Comparison of ENCODE assay signal across 1 cellular context in the genomic region with DNA sequence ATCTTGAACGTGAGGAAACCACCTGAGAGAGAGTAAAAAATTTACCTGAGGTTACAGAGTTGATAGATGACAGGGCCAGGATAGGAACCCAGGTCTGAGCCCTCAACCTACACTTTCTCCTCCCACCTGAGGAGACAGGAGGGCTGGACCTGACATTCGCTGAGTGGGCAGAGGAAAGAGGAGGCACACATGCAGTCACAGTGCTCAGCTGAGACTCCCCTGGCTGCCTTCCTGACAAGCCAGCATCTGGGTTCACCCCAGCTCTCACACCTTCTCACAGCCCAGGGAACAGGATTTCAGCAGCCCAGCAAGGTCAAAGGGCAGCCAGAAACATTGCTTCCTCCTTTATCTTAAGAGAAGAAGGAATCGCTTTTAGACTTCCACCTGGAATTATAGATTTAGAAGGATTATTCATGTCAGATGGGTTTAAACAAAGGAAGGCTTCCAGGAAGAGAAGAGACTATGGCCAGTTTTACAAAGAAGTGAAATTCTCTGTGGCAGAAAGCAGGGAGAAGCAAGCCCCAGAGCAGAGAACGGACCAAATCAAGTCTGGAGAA.
TF ChIP-seq lines count a peak whose summit lies in the region.

No MANE protein-coding gene starts in this region.

TF ChIP-seq in SK-N-SH, 30 proteins besides CTCF, POLR2A, EP300 and RAD21 (continued from another document):
- TF ChIP-seq, protein P1, sequence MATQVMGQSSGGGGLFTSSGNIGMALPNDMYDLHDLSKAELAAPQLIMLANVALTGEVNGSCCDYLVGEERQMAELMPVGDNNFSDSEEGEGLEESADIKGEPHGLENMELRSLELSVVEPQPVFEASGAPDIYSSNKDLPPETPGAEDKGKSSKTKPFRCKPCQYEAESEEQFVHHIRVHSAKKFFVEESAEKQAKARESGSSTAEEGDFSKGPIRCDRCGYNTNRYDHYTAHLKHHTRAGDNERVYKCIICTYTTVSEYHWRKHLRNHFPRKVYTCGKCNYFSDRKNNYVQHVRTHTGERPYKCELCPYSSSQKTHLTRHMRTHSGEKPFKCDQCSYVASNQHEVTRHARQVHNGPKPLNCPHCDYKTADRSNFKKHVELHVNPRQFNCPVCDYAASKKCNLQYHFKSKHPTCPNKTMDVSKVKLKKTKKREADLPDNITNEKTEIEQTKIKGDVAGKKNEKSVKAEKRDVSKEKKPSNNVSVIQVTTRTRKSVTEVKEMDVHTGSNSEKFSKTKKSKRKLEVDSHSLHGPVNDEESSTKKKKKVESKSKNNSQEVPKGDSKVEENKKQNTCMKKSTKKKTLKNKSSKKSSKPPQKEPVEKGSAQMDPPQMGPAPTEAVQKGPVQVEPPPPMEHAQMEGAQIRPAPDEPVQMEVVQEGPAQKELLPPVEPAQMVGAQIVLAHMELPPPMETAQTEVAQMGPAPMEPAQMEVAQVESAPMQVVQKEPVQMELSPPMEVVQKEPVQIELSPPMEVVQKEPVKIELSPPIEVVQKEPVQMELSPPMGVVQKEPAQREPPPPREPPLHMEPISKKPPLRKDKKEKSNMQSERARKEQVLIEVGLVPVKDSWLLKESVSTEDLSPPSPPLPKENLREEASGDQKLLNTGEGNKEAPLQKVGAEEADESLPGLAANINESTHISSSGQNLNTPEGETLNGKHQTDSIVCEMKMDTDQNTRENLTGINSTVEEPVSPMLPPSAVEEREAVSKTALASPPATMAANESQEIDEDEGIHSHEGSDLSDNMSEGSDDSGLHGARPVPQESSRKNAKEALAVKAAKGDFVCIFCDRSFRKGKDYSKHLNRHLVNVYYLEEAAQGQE (IDR thresholded peaks at IDR 0.05; ENCODE audit: low read depth, low read length), result no peak
- no peak for TF ChIP-seq TEAD4 (IDR thresholded peaks at IDR 0.05; ENCODE audit: borderline replicate concordance, insufficient read depth)
- TF ChIP-seq YY1 (IDR thresholded peaks at IDR 0.05; ENCODE audit: low read depth), result no peak
- no peak for TF ChIP-seq GATA2 (CRISPR knock-in tag; IDR thresholded peaks at IDR 0.05)
- TF ChIP-seq, protein P2, sequence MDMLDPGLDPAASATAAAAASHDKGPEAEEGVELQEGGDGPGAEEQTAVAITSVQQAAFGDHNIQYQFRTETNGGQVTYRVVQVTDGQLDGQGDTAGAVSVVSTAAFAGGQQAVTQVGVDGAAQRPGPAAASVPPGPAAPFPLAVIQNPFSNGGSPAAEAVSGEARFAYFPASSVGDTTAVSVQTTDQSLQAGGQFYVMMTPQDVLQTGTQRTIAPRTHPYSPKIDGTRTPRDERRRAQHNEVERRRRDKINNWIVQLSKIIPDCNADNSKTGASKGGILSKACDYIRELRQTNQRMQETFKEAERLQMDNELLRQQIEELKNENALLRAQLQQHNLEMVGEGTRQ (IDR thresholded peaks at IDR 0.05; ENCODE audit: borderline replicate concordance, low read depth, low read length), result no peak
- no peak for TF ChIP-seq TAF1 (IDR thresholded peaks at IDR 0.05; ENCODE audit: borderline replicate concordance, low read depth, low read length)
- no peak for TF ChIP-seq SMC3 (IDR thresholded peaks at IDR 0.05; ENCODE audit: low read depth, low read length)
- TF ChIP-seq MEF2A (IDR thresholded peaks at IDR 0.05; ENCODE audit: borderline replicate concordance, low read depth), result no peak
- TF ChIP-seq SIN3A (IDR thresholded peaks at IDR 0.05; ENCODE audit: borderline replicate concordance, low read depth, low read length), result no peak
